ENCODE assay signal across 1 cellular context in the genomic region with DNA sequence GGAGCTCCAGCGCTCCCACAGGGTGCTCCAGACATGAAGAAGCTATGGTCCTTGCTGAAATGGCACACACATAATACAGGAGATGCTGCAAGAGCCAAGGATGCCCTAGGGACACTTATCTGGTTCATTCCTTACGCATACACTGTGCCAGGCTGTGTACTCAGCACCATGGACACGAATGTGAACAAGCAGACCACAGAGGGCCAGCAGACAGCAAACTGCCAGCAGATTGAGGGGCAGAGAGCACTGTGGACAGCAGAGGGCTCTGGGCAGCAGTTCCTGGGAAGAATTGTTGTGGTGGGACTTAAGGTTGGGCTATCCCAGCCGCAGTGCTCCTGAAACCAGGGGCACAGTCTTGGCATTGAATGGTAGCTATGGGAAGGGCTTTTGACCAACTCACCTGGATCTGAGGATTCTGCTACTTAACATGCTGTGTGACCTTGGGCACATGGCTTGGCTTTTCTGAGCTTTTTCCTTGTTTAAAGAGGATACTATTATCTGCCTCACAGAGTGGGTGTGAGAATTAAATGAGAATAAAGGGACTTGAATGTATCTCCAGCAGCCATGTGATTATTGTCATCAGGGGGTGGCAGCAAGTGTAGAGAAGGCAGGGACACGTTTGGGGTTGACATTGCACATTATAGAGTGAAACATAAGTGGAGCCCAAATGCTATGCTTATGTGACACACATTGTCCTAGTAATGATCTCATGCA.
TF ChIP-seq lines count a peak whose summit lies in the region.

No MANE protein-coding gene starts in this region.

TF ChIP-seq in A549, 52 proteins besides CTCF, POLR2A, EP300 and RAD21 (continued from another document):
- TF ChIP-seq, protein P1, sequence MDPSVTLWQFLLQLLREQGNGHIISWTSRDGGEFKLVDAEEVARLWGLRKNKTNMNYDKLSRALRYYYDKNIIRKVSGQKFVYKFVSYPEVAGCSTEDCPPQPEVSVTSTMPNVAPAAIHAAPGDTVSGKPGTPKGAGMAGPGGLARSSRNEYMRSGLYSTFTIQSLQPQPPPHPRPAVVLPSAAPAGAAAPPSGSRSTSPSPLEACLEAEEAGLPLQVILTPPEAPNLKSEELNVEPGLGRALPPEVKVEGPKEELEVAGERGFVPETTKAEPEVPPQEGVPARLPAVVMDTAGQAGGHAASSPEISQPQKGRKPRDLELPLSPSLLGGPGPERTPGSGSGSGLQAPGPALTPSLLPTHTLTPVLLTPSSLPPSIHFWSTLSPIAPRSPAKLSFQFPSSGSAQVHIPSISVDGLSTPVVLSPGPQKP (IDR thresholded peaks at IDR 0.05; ENCODE audit: low read depth, low read length): no peak
- TF ChIP-seq HDAC2 (IDR thresholded peaks at IDR 0.05) (no peak), EHF (CRISPR knock-in tag; IDR thresholded peaks at IDR 0.05) (no peak), ZFP36 (IDR thresholded peaks at IDR 0.05; ENCODE audit: borderline replicate concordance, partially characterized antibody) (no peak)
